ENCODE assay signal across 10 cellular contexts in genomic region chr5:54742417-54742889, GRCh38.
DNase-seq lines count a peak whose midpoint lies in the region; ATAC-seq, FAIRE-seq and TF ChIP-seq lines count a peak whose summit lies in the region.
"Had no signal": no experiment of that assay in that cellular context is flagged by ENCODE, and none has a peak within 500 bp of the region (broad histone marks: within the 10 kb centered on the region; RNA-seq: fewer than 3 reads in every experiment).

No MANE protein-coding gene starts in this region.

- no peaks in the 10 kb centered on the region for H3K27me3 Mint-ChIP-seq in nephron progenitor cell (ENCODE audit: low read depth, poor library complexity)
- H3K27me3 Mint-ChIP-seq in activated T-helper 2 cell treated with anti-CD3 and anti-CD28 coated beads, Interferon-gamma antibody, Interleukin-2, Interleukin-4, amounts not matched to agents 10 μg/mL and 5 μg/mL and 100 μg/mL, durations not matched to agents 14 hours and 24 hours and 36 hours (ENCODE audit: low read depth) = peaks cover 7% of the 10 kb centered on the region
- H3K27me3 Mint-ChIP-seq: stimulated activated naive CD8-positive, alpha-beta T cell treated with anti-CD3 and anti-CD28 coated beads, Interleukin-15, Interleukin-2, amounts not matched to agents 100 ng/mL and 50 ng/mL, for 24 hours had no signal

- H3F3A ChIP-seq in PC-3 (ENCODE audit: low read length, unreplicated experiment) = peaks cover 3% of the 10 kb centered on the region

- H3K9me3 Mint-ChIP-seq in nephron progenitor cell = no peaks in the 10 kb centered on the region
- no peaks in the 10 kb centered on the region for H3K9me3 Mint-ChIP-seq in activated T-helper 2 cell treated with anti-CD3 and anti-CD28 coated beads, Interferon-gamma antibody, Interleukin-2, Interleukin-4, amounts not matched to agents 10 μg/mL and 5 μg/mL and 100 μg/mL, durations not matched to agents 14 hours and 24 hours and 36 hours
- H3K9me3 Mint-ChIP-seq: stimulated activated naive CD8-positive, alpha-beta T cell treated with anti-CD3 and anti-CD28 coated beads, Interleukin-15, Interleukin-2, amounts not matched to agents 100 ng/mL and 50 ng/mL, for 24 hours had no signal

- H2AFZ ChIP-seq in PC-3 (ENCODE audit: low read length) = peak overlapping the region; percentile 35; the same call in 1 of the 2 replicates
- H2AFZ ChIP-seq in endothelial cell of umbilical vein (ENCODE audit: low read depth, low read length) = peak overlapping the region; percentile 58

- no peaks in the 10 kb centered on the region for H4K20me1 ChIP-seq in PC-3 (ENCODE audit: low read length)
- H4K20me1 ChIP-seq in endothelial cell of umbilical vein (replicated peaks; ENCODE audit: control insufficient read depth, extremely low read depth, insufficient read depth, low read length) = no peaks in the 10 kb centered on the region

- TF ChIP-seq CTCF in PC-3 (conservative IDR thresholded peaks at IDR 0.05; ENCODE audit: low read depth, low read length) (peak; percentile 31; the same call in 1 of the 2 replicates), endothelial cell of umbilical vein (IDR thresholded peaks at IDR 0.05; ENCODE audit: extremely low read depth in 1 of 2, insufficient read depth in 1 of 2, low read depth in 1 of 2, low read length in 2 of 2) (no peak), nephron progenitor cell (IDR thresholded peaks at IDR 0.05) (no peak), esophagus squamous epithelium (IDR thresholded peaks at IDR 0.05) (peak in 3 of 6 experiments; percentile 5 to 25 (median 8))

- TF ChIP-seq POLR2A in endothelial cell of umbilical vein (IDR thresholded peaks at IDR 0.05; ENCODE audit: low read depth, low read length) (no peak), esophagus squamous epithelium (IDR thresholded peaks at IDR 0.05) (no peak)

- H3K4me3 ChIP-seq in PC-3 (ENCODE audit: low read length) (no peak overlapping the region), endothelial cell of umbilical vein (replicated peaks in 1 of 3; ENCODE audit: insufficient read depth in 1 of 3, low read depth in 1 of 3, low read length in 3 of 3) (no peak overlapping the region), esophagus squamous epithelium (no peak overlapping the region)

- no peaks in the 10 kb centered on the region for H3K79me2 ChIP-seq in PC-3 (ENCODE audit: low read length)
- H3K79me2 ChIP-seq in endothelial cell of umbilical vein (ENCODE audit: control insufficient read depth, insufficient read depth, low read length) = no peaks in the 10 kb centered on the region

- no peaks in the 10 kb centered on the region for H3K36me3 ChIP-seq in PC-3 (ENCODE audit: low read depth, low read length)
- H3K36me3 ChIP-seq in endothelial cell of umbilical vein (ENCODE audit: control insufficient read depth in 2 of 2, extremely low read depth in 1 of 2, insufficient read depth in 2 of 2, low read length in 2 of 2) = no peaks in the 10 kb centered on the region
- H3K36me3 ChIP-seq in esophagus squamous epithelium = no peaks in the 10 kb centered on the region

- H3K4me2 ChIP-seq in PC-3 (ENCODE audit: low read length) (peak overlapping the region; percentile 67), endothelial cell of umbilical vein (ENCODE audit: insufficient read depth, low read length) (no peak overlapping the region)

- peaks cover 23% of the 10 kb centered on the region for H3K4me1 Mint-ChIP-seq in nephron progenitor cell
- H3K4me1 Mint-ChIP-seq in activated T-helper 2 cell treated with anti-CD3 and anti-CD28 coated beads, Interferon-gamma antibody, Interleukin-2, Interleukin-4, amounts not matched to agents 10 μg/mL and 5 μg/mL and 100 μg/mL, durations not matched to agents 14 hours and 24 hours and 36 hours (ENCODE audit: low read depth) = peaks cover 31% of the 10 kb centered on the region

- CTCF ChIA-PET in PC-3 (lab: Charles Lee) (interaction anchor here (0.8 to 1.1 kb wide), 2 partner anchors 125 to 225 kb away, joined by 3 to 4 read pairs; partner anchors contain the start of gene SNX18), endothelial cell of umbilical vein (lab: Charles Lee) (interaction anchor here (1.0 to 4.0 kb wide), 5 partner anchors 102 to 224 kb away, joined by 3 to 29 read pairs (median 8); partner anchors contain the start of gene SNX18)

- H3K27ac ChIP-seq in PC-3 (ENCODE audit: low read length) = peak overlapping the region; percentile 63
- H3K27ac ChIP-seq in endothelial cell of umbilical vein (ENCODE audit: insufficient read depth, low read depth, low read length) = no peak overlapping the region
- H3K27ac ChIP-seq in esophagus squamous epithelium = peak overlapping the region in 2 of 4 donors; percentile 10 to 17

- peak overlapping the region; percentile 21 for H3K27ac Mint-ChIP-seq in nephron progenitor cell
- no peak overlapping the region for H3K27ac Mint-ChIP-seq in activated T-helper 2 cell treated with anti-CD3 and anti-CD28 coated beads, Interferon-gamma antibody, Interleukin-2, Interleukin-4, amounts not matched to agents 10 μg/mL and 5 μg/mL and 100 μg/mL, durations not matched to agents 14 hours and 24 hours and 36 hours
- H3K27ac Mint-ChIP-seq: stimulated activated naive CD8-positive, alpha-beta T cell treated with anti-CD3 and anti-CD28 coated beads, Interleukin-15, Interleukin-2, amounts not matched to agents 100 ng/mL and 50 ng/mL, for 24 hours had no signal

- H3K9me2 ChIP-seq in PC-3 (replicated peaks; ENCODE audit: low read length) = no peaks in the 10 kb centered on the region

- no peaks in the 10 kb centered on the region for H3K9me1 ChIP-seq in endothelial cell of umbilical vein (replicated peaks; ENCODE audit: control insufficient read depth, extremely low read depth, insufficient read depth, low read length)

- WGBS in esophagus squamous epithelium, 2 donors = 26 to 49% methylated on average over 7 of the region's 7 CpGs

- H3K9me3 ChIP-seq in PC-3 (ENCODE audit: low read length) (no peaks in the 10 kb centered on the region), endothelial cell of umbilical vein (replicated peaks; ENCODE audit: control insufficient read depth, insufficient read depth, low read length) (no peaks in the 10 kb centered on the region), esophagus squamous epithelium (no peaks in the 10 kb centered on the region)

- intact Hi-C loops in PC-3 (cut with micrococcal nuclease) (loop anchor here (1.0 to 10.0 kb wide), 3 partner anchors 40 to 225 kb away; partner anchors contain the start of gene SNX18), endothelial cell of umbilical vein (cut with micrococcal nuclease) (loop anchor here (1.0 to 2.0 kb wide), 3 partner anchors 65 to 225 kb away; partner anchors contain the start of gene SNX18), esophagus squamous epithelium (cut with DNase I) (no loop called here)
- intact Hi-C loops in activated T-helper 2 cell treated with anti-CD3 and anti-CD28 coated beads, Interferon-gamma antibody, Interleukin-2, Interleukin-4, amounts not matched to agents 10 μg/mL and 5 μg/mL and 100 μg/mL, durations not matched to agents 14 hours and 24 hours and 36 hours (cut with micrococcal nuclease) = loop anchor here (5.0 to 10.0 kb wide), 2 partner anchors 95 to 228 kb away; partner anchors contain the start of gene SNX18

- H3K27me3 ChIP-seq in PC-3 (ENCODE audit: low read length) = no peaks in the 10 kb centered on the region
- no peaks in the 10 kb centered on the region for H3K27me3 ChIP-seq in endothelial cell of umbilical vein (ENCODE audit: control insufficient read depth in 2 of 2, insufficient read depth in 2 of 2, low read length in 2 of 2)
- no peaks in the 10 kb centered on the region for H3K27me3 ChIP-seq in esophagus squamous epithelium

- H3K4me1 ChIP-seq in PC-3 (ENCODE audit: insufficient read depth, low read length) (peaks cover 58% of the 10 kb centered on the region), endothelial cell of umbilical vein (ENCODE audit: control insufficient read depth, extremely low read depth, insufficient read depth, low read length) (peaks cover 25% of the 10 kb centered on the region), esophagus squamous epithelium (peaks cover 12 to 45% (median 15%) of the 10 kb centered on the region in 3 donors)

- POLR2A ChIA-PET in PC-3 (lab: Charles Lee; ENCODE audit: unreplicated experiment) (no interaction called here), endothelial cell of umbilical vein (lab: Charles Lee) (interaction anchor here (0.8 kb wide), 1 partner anchor 224 kb away, joined by 3 read pairs; no protein-coding TSS in a partner anchor)

- H3K36me3 Mint-ChIP-seq in nephron progenitor cell (ENCODE audit: low read depth) = no peaks in the 10 kb centered on the region
- peaks cover 2% of the 10 kb centered on the region for H3K36me3 Mint-ChIP-seq in activated T-helper 2 cell treated with anti-CD3 and anti-CD28 coated beads, Interferon-gamma antibody, Interleukin-2, Interleukin-4, amounts not matched to agents 10 μg/mL and 5 μg/mL and 100 μg/mL, durations not matched to agents 14 hours and 24 hours and 36 hours (ENCODE audit: low read depth)

- no peak overlapping the region for H3K4me3 Mint-ChIP-seq in nephron progenitor cell
- no peak overlapping the region for H3K4me3 Mint-ChIP-seq in activated T-helper 2 cell treated with anti-CD3 and anti-CD28 coated beads, Interferon-gamma antibody, Interleukin-2, Interleukin-4, amounts not matched to agents 10 μg/mL and 5 μg/mL and 100 μg/mL, durations not matched to agents 14 hours and 24 hours and 36 hours (ENCODE audit: low read depth)
- H3K4me3 Mint-ChIP-seq: stimulated activated naive CD8-positive, alpha-beta T cell treated with anti-CD3 and anti-CD28 coated beads, Interleukin-15, Interleukin-2, amounts not matched to agents 100 ng/mL and 50 ng/mL, for 24 hours had no signal

- FAIRE-seq in endothelial cell of umbilical vein (lab: Jason Lieb, UNC) = peak; percentile 77

- H3K9ac ChIP-seq in PC-3 (ENCODE audit: low read length) (no peak overlapping the region), endothelial cell of umbilical vein (replicated peaks; ENCODE audit: extremely low read depth, insufficient read depth, low read length) (no peak overlapping the region)

- BruUV-seq in PC-3 (replicated peaks; lab: Mats Ljungman, UMichigan) (no TSS peak), endothelial cell of umbilical vein (replicated peaks; lab: Mats Ljungman, UMichigan) (no TSS peak)

- DNase-seq in EL (peak; percentile 90), PC-3 (peak; percentile 79), endothelial cell of umbilical vein (ENCODE audit: low read depth, low spot score) (peak; percentile 55), nephron progenitor cell (no peak), esophagus squamous epithelium (lab: John Stamatoyannopoulos, UW) (no peak), NCI-H146 treated with DMSO at 0.1 percent for 48 hours (lab: John Stamatoyannopoulos, UW; ENCODE audit: unreplicated experiment) (no peak), HuH-7.5 (ENCODE audit: low spot score) (no peak)
- no peak for DNase-seq in activated T-helper 2 cell treated with anti-CD3 and anti-CD28 coated beads, Interferon-gamma antibody, Interleukin-2, Interleukin-4, amounts not matched to agents 10 μg/mL and 5 μg/mL and 100 μg/mL, durations not matched to agents 14 hours and 24 hours and 36 hours (ENCODE audit: low spot score)
- DNase-seq: NCI-H2029 treated with DMSO at 0.1 percent for 48 hours had no signal

- dilution Hi-C loops in endothelial cell of umbilical vein (cut with MboI; ENCODE audit: extremely low pct_ligation_motif_present, low sequenced_read_pairs) = no loop called here

- ATAC-seq in PC-3 = peak; percentile 62

TF ChIP-seq in endothelial cell of umbilical vein, 7 proteins besides CTCF, POLR2A, EP300 and RAD21 (continues in another document):
- TF ChIP-seq JUN (IDR thresholded peaks at IDR 0.05; ENCODE audit: borderline replicate concordance, insufficient read depth, insufficient read length, low read depth) = no peak

Comparison
In these comparisons a context has a peak if more than half of its experiments do, and no peak if none do; other contexts are left out.
1. DNase-seq: peak in EL (single experiment), PC-3 (single experiment) and endothelial cell of umbilical vein (single experiment); none in nephron progenitor cell (single experiment), activated T-helper 2 cell treated with anti-CD3 and anti-CD28 coated beads, Interferon-gamma antibody, Interleukin-2, Interleukin-4, amounts not matched to agents 10 μg/mL and 5 μg/mL and 100 μg/mL, durations not matched to agents 14 hours and 24 hours and 36 hours (single experiment), esophagus squamous epithelium (single experiment), NCI-H146 treated with DMSO at 0.1 percent for 48 hours (single experiment) and HuH-7.5 (single experiment).